18 cellular contexts compared by ENCODE assay signal in the genomic region with DNA sequence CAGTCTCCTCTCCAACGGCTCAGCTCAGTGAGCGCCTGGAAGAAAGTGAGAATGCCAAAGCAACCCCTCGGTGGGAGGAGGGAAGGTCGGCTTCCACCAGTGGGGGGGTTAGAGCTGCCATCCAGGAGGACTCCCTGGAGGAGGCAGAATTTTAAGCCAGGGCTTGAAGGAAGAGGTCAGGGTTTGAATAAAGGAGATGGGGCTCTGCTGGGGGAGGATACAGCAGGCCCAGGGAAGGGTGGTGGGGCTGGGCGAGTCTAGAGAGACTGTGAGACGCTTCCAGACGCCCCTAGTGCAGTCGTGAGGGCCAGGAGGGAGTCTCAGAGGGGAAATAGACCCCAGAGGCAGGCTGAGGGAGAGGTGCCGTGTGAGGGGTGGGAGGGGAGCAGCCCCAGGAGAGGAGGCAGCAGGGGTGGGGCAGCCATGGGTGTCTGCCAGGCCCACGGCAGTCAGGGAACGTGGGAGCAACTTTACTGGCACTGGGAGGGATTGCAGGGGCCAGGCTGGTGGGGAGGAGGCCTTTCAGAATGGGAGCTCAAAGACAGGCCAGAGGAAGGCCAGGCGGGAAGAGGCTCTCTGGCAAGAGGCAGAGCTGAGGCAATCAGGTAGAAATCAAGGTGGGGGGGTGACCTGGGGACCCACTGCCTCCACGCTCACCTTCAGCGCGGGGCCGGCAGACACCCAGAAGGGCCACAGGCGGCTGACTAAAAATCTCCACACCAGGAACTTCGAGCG. TPM values are rescaled to one million over a fixed set of nuclear protein-coding genes. Genes with fewer than 3 reads are reported as not detected.
A peak's percentile ranks its signal among the peaks of the same experiment; 100 is the strongest.
DNase-seq lines count a peak whose midpoint lies in the region; ATAC-seq, FAIRE-seq and TF ChIP-seq lines count a peak whose summit lies in the region.
"Had no signal": no experiment of that assay in that cellular context is flagged by ENCODE, and none has a peak within 500 bp of the region (broad histone marks: within the 10 kb centered on the region; RNA-seq: fewer than 3 reads in every experiment).

No MANE protein-coding gene starts in this region.

- 0 out of 6 replicates have a peak, but pooled peaks of 1 of the 2 experiments have one; percentile 40 for ATAC-seq in A549
- ATAC-seq in GM23338 = peak; percentile 18
- no peak for ATAC-seq in psoas muscle
- no peak for ATAC-seq in activated CD4-positive, CD25-positive, alpha-beta regulatory T cell treated with anti-CD3 and anti-CD28 coated beads, Interleukin-2, amount 50 U/mL, for 24 hours

- H3K27ac ChIP-seq in A549 = peak overlapping the region in 1 of 2 experiments; percentile 34; a peak in 2 of 6 replicates
- H3K27ac ChIP-seq in GM23338 (ENCODE audit: low read depth) = 0 out of 2 replicates have a peak overlapping the region, but pooled peaks have one; percentile 26
- H3K27ac ChIP-seq in psoas muscle = peak overlapping the region; percentile 58

- no peak for TF ChIP-seq RAD21 in A549 (conservative IDR thresholded peaks at IDR 0.05 in 1 of 2, IDR thresholded peaks at IDR 0.05 in 1 of 2)

- H3K27me3 Mint-ChIP-seq in GM23338 (ENCODE audit: insufficient read depth, low read depth, poor library complexity) = peaks cover 24% of the 10 kb centered on the region
- H3K27me3 Mint-ChIP-seq: IgD-negative memory B cell had no signal

- H3K4me3 ChIP-seq in A549 (no peak overlapping the region), GM23338 (no peak overlapping the region), endocrine pancreas (ENCODE audit: control insufficient read depth, insufficient read depth, low read length) (no peak overlapping the region), psoas muscle (no peak overlapping the region)

- H3K9me3 ChIP-seq in A549 (no peaks in the 10 kb centered on the region), endocrine pancreas (ENCODE audit: control insufficient read depth, low read length) (no peaks in the 10 kb centered on the region), psoas muscle (no peaks in the 10 kb centered on the region)

- H3K36me3 Mint-ChIP-seq in GM23338 (ENCODE audit: low read depth) = peaks cover 2% of the 10 kb centered on the region; the same call in 2 of the 3 replicates

- H3K27me3 ChIP-seq in GM23338 (ENCODE audit: insufficient read depth) = no peaks in the 10 kb centered on the region
- no peaks in the 10 kb centered on the region for H3K27me3 ChIP-seq in endocrine pancreas (ENCODE audit: control insufficient read depth, insufficient read depth, low read length)
- H3K27me3 ChIP-seq in psoas muscle (ENCODE audit: insufficient read depth in 3 of 3, low read length in 2 of 3) = no peaks in the 10 kb centered on the region

- CTCF ChIA-PET in A549 (lab: Yijun Ruan, JAX) = interaction anchor here (0.9 to 7.2 kb wide), 10 partner anchors 9 to 208 kb away, joined by 3 to 42 read pairs (median 3); no protein-coding TSS in a partner anchor

- peak overlapping the region; percentile 34; the same call in 1 of the 3 replicates for H3K4me3 Mint-ChIP-seq in GM23338
- H3K4me3 Mint-ChIP-seq: IgD-negative memory B cell had no signal

- H3K9ac ChIP-seq in endocrine pancreas (ENCODE audit: control insufficient read depth, insufficient read depth, low read length) = peak overlapping the region; percentile 56

- no peak overlapping the region for H2AFZ ChIP-seq in GM23338

- WGBS in A549 (ENCODE audit: missing lambda C conversion rate) = 82% methylated on average over 19 of the region's 19 CpGs
- WGBS in psoas muscle, 3 donors = 84 to 85% (median 84%) methylated on average over 18 to 19 of the region's 19 CpGs

- 0 out of 3 replicates have a peak, but pooled peaks cover 5% of the 10 kb centered on the region for H3K4me1 ChIP-seq in A549
- peaks cover 62% of the 10 kb centered on the region for H3K4me1 ChIP-seq in GM23338 (ENCODE audit: insufficient read depth)
- no peaks in the 10 kb centered on the region for H3K4me1 ChIP-seq in endocrine pancreas (ENCODE audit: control insufficient read depth, insufficient read depth, low read length)
- peaks cover 41% of the 10 kb centered on the region for H3K4me1 ChIP-seq in psoas muscle

- no peaks in the 10 kb centered on the region for H3K9me2 ChIP-seq in GM23338 (ENCODE audit: insufficient read depth)

- no peak for TF ChIP-seq CTCF in A549 (IDR thresholded peaks at IDR 0.05)
- no peak for TF ChIP-seq CTCF in GM23338 (conservative IDR thresholded peaks at IDR 0.05; ENCODE audit: low read depth in 2 of 2)
- TF ChIP-seq CTCF in psoas muscle (IDR thresholded peaks at IDR 0.05) = no peak

- no peak for DNase-seq in A549 (ENCODE audit: low read depth in 1 of 2, low spot score in 1 of 2)
- no peak for DNase-seq in GM23338 (ENCODE audit: low spot score)
- no peak for DNase-seq in psoas muscle
- DNase-seq in EL = no peak
- no peak for DNase-seq in DMS 273 treated with DMSO at 0.1 percent for 48 hours (lab: John Stamatoyannopoulos, UW)
- no peak for DNase-seq in NCI-H1436 (lab: John Stamatoyannopoulos, UW)
- DNase-seq: kidney glomerular epithelial cell, midbrain, MV-4-11, NCI-H2081 treated with DMSO at 0.1 percent for 48 hours, NCI-H774, small intestine, SW 1271 had no signal

- TF ChIP-seq EP300 in A549 (IDR thresholded peaks at IDR 0.05) = no peak

- POLR2A ChIA-PET in A549 (lab: Yijun Ruan, JAX) = no interaction called here

- intact Hi-C loops in psoas muscle (cut with DNase I) = loop anchor here in 1 of 2 donors (5.0 to 10.0 kb wide), 2 partner anchors 34 to 326 kb away; no protein-coding TSS in a partner anchor

- H3K36me3 ChIP-seq in GM23338 (ENCODE audit: insufficient read depth) (no peaks in the 10 kb centered on the region), endocrine pancreas (ENCODE audit: control insufficient read depth, insufficient read depth, low read length) (no peaks in the 10 kb centered on the region), psoas muscle (ENCODE audit: insufficient read depth in 1 of 2, low read depth in 1 of 2) (no peaks in the 10 kb centered on the region)

- FAIRE-seq in A549 (lab: Jason Lieb, UNC) = no peak
- FAIRE-seq: endometrium, RCC 7860, small intestine had no signal

- no peaks in the 10 kb centered on the region for H3K9me3 Mint-ChIP-seq in GM23338
- H3K9me3 Mint-ChIP-seq: IgD-negative memory B cell had no signal

- H3K4me2 ChIP-seq in A549 (no peak overlapping the region), GM23338 (peak overlapping the region; percentile 69)

- peaks cover 68% of the 10 kb centered on the region for H3K4me1 Mint-ChIP-seq in GM23338

- TF ChIP-seq POLR2A in A549 (IDR thresholded peaks at IDR 0.05; ENCODE audit: low read length) = no peak

- peak overlapping the region; percentile 87; the same call in 1 of the 2 replicates for H3K27ac Mint-ChIP-seq in GM23338

- H3F3A ChIP-seq in GM23338 (replicated peaks; ENCODE audit: low read depth) = peaks cover 15% of the 10 kb centered on the region; the same call in 1 of the 2 replicates

- H4K20me1 ChIP-seq in GM23338 (replicated peaks; ENCODE audit: insufficient read depth) = no peaks in the 10 kb centered on the region; the same call in 1 of the 2 replicates

- peaks cover 26% of the 10 kb centered on the region for H3K79me2 ChIP-seq in GM23338 (replicated peaks; ENCODE audit: insufficient read depth)

TF ChIP-seq in A549, 52 proteins besides CTCF, POLR2A, EP300 and RAD21:
- peak; percentile 80 for TF ChIP-seq ZFP36 (IDR thresholded peaks at IDR 0.05; ENCODE audit: borderline replicate concordance, partially characterized antibody)
- no peak for TF ChIP-seq KDM1A (IDR thresholded peaks at IDR 0.05; ENCODE audit: low read depth)

TF ChIP-seq in GM23338, 12 proteins besides CTCF, POLR2A, EP300 and RAD21 (continues in another document):
- TF ChIP-seq EZH2 (IDR thresholded peaks at IDR 0.05; ENCODE audit: low read depth, unreplicated experiment) (no peak), JUNB (IDR thresholded peaks at IDR 0.05; ENCODE audit: unreplicated experiment) (no peak), STAT1 (IDR thresholded peaks at IDR 0.05; ENCODE audit: unreplicated experiment) (no peak), CREB1 (CRISPR knock-in tag; IDR thresholded peaks at IDR 0.05; ENCODE audit: low read depth) (no peak), NANOG (IDR thresholded peaks at IDR 0.05; ENCODE audit: borderline replicate concordance) (no peak)
- TF ChIP-seq, protein P1, sequence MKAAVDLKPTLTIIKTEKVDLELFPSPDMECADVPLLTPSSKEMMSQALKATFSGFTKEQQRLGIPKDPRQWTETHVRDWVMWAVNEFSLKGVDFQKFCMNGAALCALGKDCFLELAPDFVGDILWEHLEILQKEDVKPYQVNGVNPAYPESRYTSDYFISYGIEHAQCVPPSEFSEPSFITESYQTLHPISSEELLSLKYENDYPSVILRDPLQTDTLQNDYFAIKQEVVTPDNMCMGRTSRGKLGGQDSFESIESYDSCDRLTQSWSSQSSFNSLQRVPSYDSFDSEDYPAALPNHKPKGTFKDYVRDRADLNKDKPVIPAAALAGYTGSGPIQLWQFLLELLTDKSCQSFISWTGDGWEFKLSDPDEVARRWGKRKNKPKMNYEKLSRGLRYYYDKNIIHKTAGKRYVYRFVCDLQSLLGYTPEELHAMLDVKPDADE (IDR thresholded peaks at IDR 0.05) = no peak

RNA-seq across cellular contexts. Expression of gene GSE1, which starts 12.1 kb away (rescaled TPM):
- polyA plus RNA-seq in A549 (2011; rRNA removed) (20.7 and 24.6 TPM in 2 replicates), A549 (2017; fragmentation: RNase III; extraction: RNeasy Plus Mini Kit Qiagen cat#74134 plus additional on column Dnase treatment) (24.3 to 30.3 TPM (median 24.3 TPM) in 3 replicates), GM23338 (2016; fragmentation: Nextera tagmentation; extraction: Ambion mirVana) (32.4 and 34.0 TPM in 2 replicates), psoas muscle (10 to 100 TPM; 10.8 to 34.7 (median 22.0) TPM)
- 18.9 and 22.8 TPM in 2 replicates for polyA plus RNA-seq in A549 (2012; cell fraction: cytosol; rRNA removed)
- 49.8 and 64.0 TPM in 2 replicates for polyA plus RNA-seq in A549 (2012; cell fraction: nucleus; rRNA removed)
- polyA minus RNA-seq in A549 (2011; rRNA and poly(A)+ RNA removed) = 24.5 and 25.9 TPM in 2 replicates
- total RNA-seq in GM23338 (2014; rRNA removed; shearing (Covaris generic)) = 118 and 135 TPM in 2 replicates
- total RNA-seq in psoas muscle = 10 to 100 TPM; 47.0 to 90.5 (median 64.6) TPM
